Comparison of ENCODE assay signal across 25 cellular contexts in genomic region chr2:78564666-78565065, GRCh38.
"Had no signal": no experiment of that assay in that cellular context is flagged by ENCODE, and none has a peak within 500 bp of the region (broad histone marks: within the 10 kb centered on the region; RNA-seq: fewer than 3 reads in every experiment).

No MANE protein-coding gene starts in this region.

- DNase-seq: activated effector memory CD4-positive, alpha-beta T cell treated with anti-CD3 and anti-CD28 coated beads, Interleukin-2, amount 50 U/mL, for 16 hours; activated effector memory CD4-positive, alpha-beta T cell treated with Interleukin-2 at 50 U/mL for 16 hours; activated gamma-delta T cell; activated gamma-delta T cell treated with Interleukin-2 at 50 U/mL for 16 hours; activated naive CD4-positive, alpha-beta T cell; activated naive CD4-positive, alpha-beta T cell treated with anti-CD3 and anti-CD28 coated beads for 36 hours; activated naive CD4-positive, alpha-beta T cell treated with anti-CD3 and anti-CD28 coated beads, Interleukin-2, amount 10 ng/mL, durations not matched to agents 7 days and 5 days; activated naive CD4-positive, alpha-beta T cell treated with anti-CD3 and anti-CD28 coated beads, Interleukin-2, amount 50 U/mL, for 16 hours; activated naive CD4-positive, alpha-beta T cell treated with Interleukin-2 at 50 U/mL for 16 hours; activated naive CD8-positive, alpha-beta T cell treated with anti-CD3 and anti-CD28 coated beads for 36 hours; activated naive CD8-positive, alpha-beta T cell treated with anti-CD3 and anti-CD28 coated beads, Interleukin-2, amount 10 ng/mL, durations not matched to agents 7 days and 5 days; activated naive CD8-positive, alpha-beta T cell treated with anti-CD3 and anti-CD28 coated beads, Interleukin-2, amount 50 U/mL, for 24 hours; activated T-cell treated with anti-CD3 and anti-CD28 coated beads, Interleukin-2, amount 50 U/mL, for 48 hours; activated T-cell treated with anti-CD3 and anti-CD28 coated beads, Interleukin-2, amount 50 U/mL, for 72 hours; adrenal gland; amniotic stem cell; amygdala; anterior cingulate cortex; aorta; body of pancreas; brain microvascular endothelial cell; caudate nucleus; central memory CD4-positive, alpha-beta T cell; cerebellar nuclear complex; colonic mucosa had no signal
